1 cellular context compared by ENCODE assay signal in genomic region chr5:172907657-172908056, GRCh38.
TF ChIP-seq lines count a peak whose summit lies in the region.

No MANE protein-coding gene starts in this region.

TF ChIP-seq in A549, 52 proteins besides CTCF, POLR2A, EP300 and RAD21 (continued from another document):
- TF ChIP-seq ATOH8 (CRISPR knock-in tag; IDR thresholded peaks at IDR 0.05; ENCODE audit: low read depth) (peak; percentile 26; the same call in 1 of the 2 replicates), MAX (IDR thresholded peaks at IDR 0.05) (peak; percentile 51), CHD4 (IDR thresholded peaks at IDR 0.05; ENCODE audit: borderline replicate concordance) (no peak), RFX5 (IDR thresholded peaks at IDR 0.05) (no peak), HDAC2 (IDR thresholded peaks at IDR 0.05) (no peak), USF2 (IDR thresholded peaks at IDR 0.05) (no peak), GATA3 (IDR thresholded peaks at IDR 0.05; ENCODE audit: borderline replicate concordance) (peak; percentile 53; the same call in 1 of the 2 replicates), RCOR1 (IDR thresholded peaks at IDR 0.05; ENCODE audit: low read depth, low read length) (no peak), E2F6 (IDR thresholded peaks at IDR 0.05; ENCODE audit: borderline replicate concordance, low read depth) (no peak), CEBPB (IDR thresholded peaks at IDR 0.05) (no peak), JUN (IDR thresholded peaks at IDR 0.05) (no peak), REST (IDR thresholded peaks at IDR 0.05) (no peak), HOXB5 (CRISPR knock-in tag; IDR thresholded peaks at IDR 0.05) (no peak; the same call in 1 of the 2 replicates), FOSB (CRISPR knock-in tag; IDR thresholded peaks at IDR 0.05) (no peak), SREBF2 (IDR thresholded peaks at IDR 0.05) (no peak), CBX2 (IDR thresholded peaks at IDR 0.05; ENCODE audit: borderline replicate concordance, low read depth) (no peak), ZSCAN20 (CRISPR knock-in tag; IDR thresholded peaks at IDR 0.05) (no peak), BCL3 (IDR thresholded peaks at IDR 0.05) (no peak), ZFP36 (IDR thresholded peaks at IDR 0.05; ENCODE audit: borderline replicate concordance, partially characterized antibody) (no peak), TP53 (CRISPR knock-in tag; IDR thresholded peaks at IDR 0.05) (no peak), HMGXB4 (CRISPR knock-in tag; IDR thresholded peaks at IDR 0.05; ENCODE audit: borderline replicate concordance) (no peak), NPAS2 (CRISPR knock-in tag; IDR thresholded peaks at IDR 0.05; ENCODE audit: borderline replicate concordance) (no peak), HOXB13 (CRISPR knock-in tag; IDR thresholded peaks at IDR 0.05; ENCODE audit: low read depth) (peak; percentile 73; the same call in 1 of the 2 replicates), HES2 (IDR thresholded peaks at IDR 0.05) (no peak), BHLHE40 (IDR thresholded peaks at IDR 0.05; ENCODE audit: low read depth, low read length) (no peak), EHMT2 (IDR thresholded peaks at IDR 0.05; ENCODE audit: low read depth) (no peak), ESRRA (IDR thresholded peaks at IDR 0.05; ENCODE audit: borderline replicate concordance, low read length) (no peak), PBX3 (IDR thresholded peaks at IDR 0.05) (no peak), CBX8 (IDR thresholded peaks at IDR 0.05) (no peak), NR3C1 (IDR thresholded peaks at IDR 0.05) (no peak)
